8 cellular contexts compared by ENCODE assay signal in the genomic region with DNA sequence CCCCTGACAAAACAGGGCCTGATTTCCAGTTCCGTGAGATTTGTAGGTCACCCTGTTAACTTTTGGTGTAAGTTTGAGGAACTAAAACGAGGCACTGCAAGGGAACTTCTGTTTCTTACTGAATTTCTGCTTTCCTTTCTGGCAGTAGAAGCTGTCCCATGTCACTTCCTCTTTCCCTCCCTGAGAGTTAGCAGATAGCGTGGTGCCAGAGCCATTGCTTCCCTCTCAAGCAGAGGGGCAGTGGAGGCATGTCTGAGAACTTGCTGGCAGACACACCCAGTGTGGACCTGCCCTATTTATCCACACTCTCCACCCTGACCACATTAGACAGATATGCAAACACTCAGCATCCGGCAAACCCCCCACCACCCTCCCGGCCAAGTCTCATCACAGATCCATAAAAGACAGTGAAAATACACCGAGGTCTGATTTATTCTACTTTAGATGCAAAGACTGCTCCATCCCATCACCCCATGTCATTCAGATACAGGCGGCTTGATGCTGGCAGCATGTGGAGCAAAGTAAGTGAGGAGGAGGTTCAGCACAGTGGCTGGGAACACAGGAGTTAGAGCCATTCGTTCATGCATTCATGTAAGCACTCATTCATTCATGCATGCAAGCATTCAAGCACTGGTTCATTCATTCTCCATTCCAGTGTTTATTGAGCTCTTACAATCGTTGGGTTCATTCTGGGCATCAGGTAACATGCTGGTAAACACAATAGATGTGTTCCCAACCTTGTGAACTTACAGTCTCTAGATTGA.
DNase-seq lines count a peak whose midpoint lies in the region; ATAC-seq and TF ChIP-seq lines count a peak whose summit lies in the region.

No MANE protein-coding gene starts in this region.

- TF ChIP-seq CTCF in GM10248 (IDR thresholded peaks at IDR 0.05; ENCODE audit: control extremely low read depth, extremely low read depth, low read depth, missing control alignments) (no peak), BE2C (IDR thresholded peaks at IDR 0.05; ENCODE audit: low read depth, low read length) (no peak)

- H3K9me3 ChIP-seq in BE2C, result no peaks in the 10 kb centered on the region

- ATAC-seq in GM21367 (IDR thresholded peaks at IDR 0.05; ENCODE audit: unreplicated experiment) (peak; percentile 93), HG03521 (IDR thresholded peaks at IDR 0.05; ENCODE audit: unreplicated experiment) (peak; percentile 86)
- ATAC-seq in activated naive CD4-positive, alpha-beta T cell treated with anti-CD3 and anti-CD28 coated beads, Interleukin-2, amount 50 U/mL, for 72 hours, result no peak

- peak overlapping the region; percentile 10 to 79 for H3K27ac Mint-ChIP-seq in activated naive CD4-positive, alpha-beta T cell treated with anti-CD3 and anti-CD28 coated beads, Interleukin-2, amount 50 U/mL, for 72 hours

- H3K9me3 Mint-ChIP-seq in activated naive CD4-positive, alpha-beta T cell treated with anti-CD3 and anti-CD28 coated beads, Interleukin-2, amount 50 U/mL, for 72 hours, result peaks cover 0 to 10% of the 10 kb centered on the region in 2 donors

- H3K36me3 Mint-ChIP-seq in activated naive CD4-positive, alpha-beta T cell treated with anti-CD3 and anti-CD28 coated beads, Interleukin-2, amount 50 U/mL, for 72 hours, result peaks cover 5 to 19% of the 10 kb centered on the region in 2 donors

- DNase-seq in GM10248 (ENCODE audit: extremely low spot score) (peak; percentile 59), posterior vena cava (ENCODE audit: low spot score) (peak; percentile 76), BE2C (no peak), AG08395 (ENCODE audit: low spot score) (no peak), NCI-H524 (lab: John Stamatoyannopoulos, UW) (no peak)
- no peak for DNase-seq in activated naive CD4-positive, alpha-beta T cell treated with anti-CD3 and anti-CD28 coated beads, Interleukin-2, amount 50 U/mL, for 72 hours (ENCODE audit: low spot score in 2 of 2)

- no peaks in the 10 kb centered on the region for H3K27me3 ChIP-seq in BE2C

- CTCF ChIA-PET in GM10248 (lab: Yijun Ruan, JAX), result interaction anchor here (0.7 to 1.7 kb wide), 5 partner anchors 9 to 40 kb away, joined by 3 to 7 read pairs (median 3); no protein-coding TSS in a partner anchor

- no peaks in the 10 kb centered on the region for H3K36me3 ChIP-seq in BE2C

- H3K4me3 ChIP-seq in BE2C (ENCODE audit: low read depth, low read length), result no peak overlapping the region

- POLR2A ChIA-PET in GM10248 (lab: Yijun Ruan, JAX), result interaction anchor here (0.6 kb wide), 1 partner anchor 11 kb away, joined by 4 read pairs; no protein-coding TSS in a partner anchor

- H3K4me1 ChIP-seq in BE2C, result peaks cover 6% of the 10 kb centered on the region; the same call in 1 of the 2 replicates

- intact Hi-C loops in posterior vena cava (cut with DNase I), result no loop called here

Comparison
In these comparisons a context has a peak if more than half of its experiments do, and no peak if none do; other contexts are left out.
1. DNase-seq: peak in GM10248 (single experiment) and posterior vena cava (single experiment); none in activated naive CD4-positive, alpha-beta T cell treated with anti-CD3 and anti-CD28 coated beads, Interleukin-2, amount 50 U/mL, for 72 hours (0 of 2), BE2C (single experiment), AG08395 (single experiment) and NCI-H524 (0 of 2).
2. ATAC-seq: peak in GM21367 (single experiment) and HG03521 (single experiment); none in activated naive CD4-positive, alpha-beta T cell treated with anti-CD3 and anti-CD28 coated beads, Interleukin-2, amount 50 U/mL, for 72 hours (0 of 2).